9 cellular contexts compared by ENCODE assay signal in genomic region chr4:153520871-153521329, GRCh38. TPM values are rescaled to one million over a fixed set of nuclear protein-coding genes. Genes with fewer than 3 reads are reported as not detected.
DNase-seq lines count a peak whose midpoint lies in the region; ATAC-seq and TF ChIP-seq lines count a peak whose summit lies in the region.
"Had no signal": no experiment of that assay in that cellular context is flagged by ENCODE, and none has a peak within 500 bp of the region (broad histone marks: within the 10 kb centered on the region; RNA-seq: fewer than 3 reads in every experiment).

No MANE protein-coding gene starts in this region.

- DNase-seq in left ventricle myocardium inferior (no peak), right cardiac atrium (no peak), upper lobe of left lung (no peak), dermis blood vessel endothelial cell (no peak), globus pallidus (ENCODE audit: low spot score) (no peak)

- no peaks in the 10 kb centered on the region for H3K27me3 Mint-ChIP-seq in activated T-helper 17 cell treated with anti-CD3 and anti-CD28 coated beads, Interleukin-2, amount 50 U/mL, for 72 hours

- H3K4me3 ChIP-seq in left ventricle myocardium inferior = no peak overlapping the region
- no peak overlapping the region for H3K4me3 ChIP-seq in right cardiac atrium (ENCODE audit: low read length)
- no peak overlapping the region for H3K4me3 ChIP-seq in upper lobe of left lung
- H3K4me3 ChIP-seq: SK-N-MC had no signal

- H3K27me3 ChIP-seq in left ventricle myocardium inferior (ENCODE audit: low read depth) (no peaks in the 10 kb centered on the region), right cardiac atrium (ENCODE audit: control insufficient read depth, insufficient read depth) (no peaks in the 10 kb centered on the region), upper lobe of left lung (no peaks in the 10 kb centered on the region)

- intact Hi-C loops in left ventricle myocardium inferior (cut with micrococcal nuclease) (no loop called here), right cardiac atrium (cut with DNase I) (no loop called here)

- TF ChIP-seq CTCF in left ventricle myocardium inferior (IDR thresholded peaks at IDR 0.05; ENCODE audit: borderline replicate concordance) (no peak), upper lobe of left lung (IDR thresholded peaks at IDR 0.05) (no peak)

- 53% methylated on average over 5 of the region's 5 CpGs for WGBS in right cardiac atrium
- 78 to 80% methylated on average over 5 of the region's 5 CpGs for WGBS in upper lobe of left lung, 2 donors

- H3K9me3 ChIP-seq in left ventricle myocardium inferior (replicated peaks) = no peaks in the 10 kb centered on the region
- no peaks in the 10 kb centered on the region for H3K9me3 ChIP-seq in right cardiac atrium (ENCODE audit: control insufficient read depth, low read length)
- no peaks in the 10 kb centered on the region for H3K9me3 ChIP-seq in upper lobe of left lung

- H3K4me1 Mint-ChIP-seq in activated T-helper 17 cell treated with anti-CD3 and anti-CD28 coated beads, Interleukin-2, amount 50 U/mL, for 72 hours = peaks cover 65% of the 10 kb centered on the region

- ATAC-seq in right cardiac atrium (no peak), HG03139 (IDR thresholded peaks at IDR 0.05; ENCODE audit: unreplicated experiment) (peak; percentile 41), upper lobe of left lung (ENCODE audit: low FRiP score in 2 of 2) (peak; percentile 35 to 45), esophagus mucosa (no peak)
- ATAC-seq in activated T-helper 17 cell treated with anti-CD3 and anti-CD28 coated beads, Interleukin-2, amount 50 U/mL, for 72 hours (replicated peaks) = no peak

- no peak for TF ChIP-seq POLR2A in upper lobe of left lung (IDR thresholded peaks at IDR 0.05)

- H3K9me3 Mint-ChIP-seq in activated T-helper 17 cell treated with anti-CD3 and anti-CD28 coated beads, Interleukin-2, amount 50 U/mL, for 72 hours = no peaks in the 10 kb centered on the region

- no peak for TF ChIP-seq EP300 in upper lobe of left lung (IDR thresholded peaks at IDR 0.05)

- peak overlapping the region; percentile 89 for H3K4me3 Mint-ChIP-seq in activated T-helper 17 cell treated with anti-CD3 and anti-CD28 coated beads, Interleukin-2, amount 50 U/mL, for 72 hours

- peaks cover 71% of the 10 kb centered on the region for H3K4me1 ChIP-seq in left ventricle myocardium inferior
- no peaks in the 10 kb centered on the region for H3K4me1 ChIP-seq in right cardiac atrium (ENCODE audit: control insufficient read depth, insufficient read depth, low read length)
- H3K4me1 ChIP-seq in upper lobe of left lung = peaks cover 16 to 39% (median 28%) of the 10 kb centered on the region in 4 donors

- H3K36me3 Mint-ChIP-seq in activated T-helper 17 cell treated with anti-CD3 and anti-CD28 coated beads, Interleukin-2, amount 50 U/mL, for 72 hours (ENCODE audit: low read depth) = peaks cover 10% of the 10 kb centered on the region

- H3K27ac ChIP-seq in left ventricle myocardium inferior (replicated peaks) (peak overlapping the region; percentile 24), right cardiac atrium (ENCODE audit: low read length) (no peak overlapping the region), upper lobe of left lung (peak overlapping the region in 2 of 4 donors; percentile 5 to 24)
- H3K27ac ChIP-seq: SK-N-MC had no signal

- H3K36me3 ChIP-seq in left ventricle myocardium inferior (no peaks in the 10 kb centered on the region), upper lobe of left lung (no peaks in the 10 kb centered on the region)

- H3K27ac Mint-ChIP-seq in activated T-helper 17 cell treated with anti-CD3 and anti-CD28 coated beads, Interleukin-2, amount 50 U/mL, for 72 hours = peak overlapping the region; percentile 94

RNA-seq across cellular contexts. Expression of gene TMEM131L, which starts 54.7 kb away (rescaled TPM):
- total RNA-seq in left ventricle myocardium inferior = 14.9 TPM
- total RNA-seq in right cardiac atrium = 10 to 100 TPM in 3 of 4 donors, 1 to 10 TPM in 1; 9.0 to 13.3 (median 11.3) TPM
- 4.6 TPM for polyA plus RNA-seq in right cardiac atrium
- 10 to 100 TPM; 19.1 to 30.9 TPM for total RNA-seq in activated T-helper 17 cell treated with anti-CD3 and anti-CD28 coated beads, Interleukin-2, amount 50 U/mL, for 72 hours
- total RNA-seq in upper lobe of left lung = 10 to 100 TPM; 12.3 to 28.8 (median 19.5) TPM
- total RNA-seq in dermis blood vessel endothelial cell = 16.2 and 25.3 TPM in 2 replicates
- 14.7 TPM for total RNA-seq in esophagus mucosa

Comparison
In these comparisons a context has a peak if more than half of its experiments do, and no peak if none do; other contexts are left out.
1. ATAC-seq: peak in HG03139 (single experiment) and upper lobe of left lung (2 of 2); none in right cardiac atrium (0 of 2), activated T-helper 17 cell treated with anti-CD3 and anti-CD28 coated beads, Interleukin-2, amount 50 U/mL, for 72 hours (single experiment) and esophagus mucosa (single experiment).